In the genomic region with DNA sequence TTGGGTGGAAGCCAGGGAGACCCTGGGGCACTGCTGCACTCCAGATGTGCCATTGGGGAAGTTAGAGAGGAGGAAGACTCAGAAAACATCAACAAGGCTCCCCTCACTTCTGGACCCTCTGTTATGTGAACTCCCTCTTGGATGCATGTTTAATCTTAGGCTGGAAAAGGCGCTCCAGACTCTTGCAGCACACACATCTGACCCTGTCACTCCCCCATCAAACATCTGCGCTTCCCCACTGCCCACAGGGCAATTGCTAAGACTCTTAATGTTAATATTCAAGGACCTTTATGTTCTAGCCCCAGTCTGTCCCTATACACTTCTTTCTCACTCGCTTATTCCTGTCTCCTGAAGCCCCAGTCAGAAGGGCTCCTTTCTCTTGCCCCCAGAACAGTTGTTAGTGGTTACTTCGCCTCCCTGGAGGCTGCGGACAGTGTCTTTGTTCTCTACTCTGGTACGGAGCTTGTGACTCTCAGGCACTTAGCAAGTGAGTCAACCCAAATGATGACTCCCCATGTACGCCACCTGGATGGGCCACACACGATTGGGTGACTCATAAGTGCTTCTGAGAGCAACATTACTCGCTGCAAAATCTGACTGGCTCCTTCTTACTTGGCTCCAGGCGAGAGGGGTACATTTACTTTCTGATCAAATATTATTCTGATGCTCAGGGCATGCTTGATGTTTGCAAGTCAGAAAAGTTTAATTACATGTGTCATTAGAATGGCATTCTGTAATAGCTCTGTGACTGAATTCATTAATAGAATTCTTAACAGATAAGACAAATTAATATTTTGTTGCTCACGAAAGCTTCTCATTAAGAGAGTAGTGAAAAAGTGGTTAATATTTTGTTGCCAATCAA, we compare ENCODE assay signal across 8 cellular contexts.
DNase-seq lines count a peak whose midpoint lies in the region; ATAC-seq and TF ChIP-seq lines count a peak whose summit lies in the region.

No MANE protein-coding gene starts in this region.

- no peaks in the 10 kb centered on the region for H3K9me3 Mint-ChIP-seq in activated naive CD4-positive, alpha-beta T cell treated with anti-CD3 and anti-CD28 coated beads for 36 hours
- H3K9me3 Mint-ChIP-seq in activated naive CD4-positive, alpha-beta T cell treated with anti-CD3 and anti-CD28 coated beads, Interleukin-2, amount 10 ng/mL, durations not matched to agents 7 days and 5 days = no peaks in the 10 kb centered on the region

- intact Hi-C loops in activated naive CD4-positive, alpha-beta T cell treated with anti-CD3 and anti-CD28 coated beads for 36 hours (cut with micrococcal nuclease) = loop anchor here (5.0 kb wide), 1 partner anchor 133 kb away; no protein-coding TSS in a partner anchor

- peaks cover 14% of the 10 kb centered on the region for H3K4me1 Mint-ChIP-seq in activated naive CD4-positive, alpha-beta T cell treated with anti-CD3 and anti-CD28 coated beads for 36 hours (ENCODE audit: low read depth)
- H3K4me1 Mint-ChIP-seq in activated naive CD4-positive, alpha-beta T cell treated with anti-CD3 and anti-CD28 coated beads, Interleukin-2, amount 10 ng/mL, durations not matched to agents 7 days and 5 days = peaks cover 14% of the 10 kb centered on the region

- TF ChIP-seq CTCF in epithelial cell of proximal tubule (conservative IDR thresholded peaks at IDR 0.05; ENCODE audit: low read depth, low read length) = no peak

- no peak overlapping the region for H3K4me3 ChIP-seq in epithelial cell of proximal tubule (ENCODE audit: low read depth, low read length)

- CTCF ChIA-PET in activated naive CD4-positive, alpha-beta T cell treated with anti-CD3 and anti-CD28 coated beads for 36 hours (lab: Charles Lee) = no interaction called here
- CTCF ChIA-PET in activated naive CD4-positive, alpha-beta T cell treated with anti-CD3 and anti-CD28 coated beads, Interleukin-2, amount 10 ng/mL, durations not matched to agents 7 days and 5 days (lab: Charles Lee) = interaction anchor here (1.0 kb wide), 1 partner anchor 13 kb away, joined by 3 read pairs; no protein-coding TSS in a partner anchor

- H3K27ac Mint-ChIP-seq in activated naive CD4-positive, alpha-beta T cell treated with anti-CD3 and anti-CD28 coated beads for 36 hours = no peak overlapping the region
- no peak overlapping the region for H3K27ac Mint-ChIP-seq in activated naive CD4-positive, alpha-beta T cell treated with anti-CD3 and anti-CD28 coated beads, Interleukin-2, amount 10 ng/mL, durations not matched to agents 7 days and 5 days

- no peaks in the 10 kb centered on the region for H3K27me3 Mint-ChIP-seq in activated naive CD4-positive, alpha-beta T cell treated with anti-CD3 and anti-CD28 coated beads for 36 hours (ENCODE audit: low read depth)
- peaks cover 9% of the 10 kb centered on the region for H3K27me3 Mint-ChIP-seq in activated naive CD4-positive, alpha-beta T cell treated with anti-CD3 and anti-CD28 coated beads, Interleukin-2, amount 10 ng/mL, durations not matched to agents 7 days and 5 days

- no peak overlapping the region for H3K4me3 Mint-ChIP-seq in activated naive CD4-positive, alpha-beta T cell treated with anti-CD3 and anti-CD28 coated beads for 36 hours
- H3K4me3 Mint-ChIP-seq in activated naive CD4-positive, alpha-beta T cell treated with anti-CD3 and anti-CD28 coated beads, Interleukin-2, amount 10 ng/mL, durations not matched to agents 7 days and 5 days = no peak overlapping the region

- DNase-seq in activated naive CD4-positive, alpha-beta T cell treated with anti-CD3 and anti-CD28 coated beads for 36 hours = peak; percentile 64
- DNase-seq in activated naive CD4-positive, alpha-beta T cell treated with anti-CD3 and anti-CD28 coated beads, Interleukin-2, amount 10 ng/mL, durations not matched to agents 7 days and 5 days = no peak
- DNase-seq in epithelial cell of proximal tubule (ENCODE audit: low read depth) (peak; percentile 60), ecto neural progenitor cell (ENCODE audit: low spot score) (no peak), HuH-7 (ENCODE audit: low spot score) (no peak)
- peak; percentile 42 to 62 for DNase-seq in stimulated activated CD4-positive, alpha-beta T cell treated with anti-CD3 and anti-CD28 coated beads, Interleukin-15, amount 100 ng/mL, for 48 hours (ENCODE audit: low read depth in 2 of 2)

- no peak for ATAC-seq in GM18909 (IDR thresholded peaks at IDR 0.05; ENCODE audit: poor library complexity, unreplicated experiment)

- H3K36me3 Mint-ChIP-seq in activated naive CD4-positive, alpha-beta T cell treated with anti-CD3 and anti-CD28 coated beads for 36 hours (ENCODE audit: low read depth) = no peaks in the 10 kb centered on the region
- H3K36me3 Mint-ChIP-seq in activated naive CD4-positive, alpha-beta T cell treated with anti-CD3 and anti-CD28 coated beads, Interleukin-2, amount 10 ng/mL, durations not matched to agents 7 days and 5 days = no peaks in the 10 kb centered on the region

TF ChIP-seq in PFSK-1, 5 proteins besides CTCF, POLR2A, EP300 and RAD21:
- TF ChIP-seq FOXP2 (optimal IDR thresholded peaks at IDR 0.05; ENCODE audit: borderline replicate concordance, extremely low read depth, extremely low read length, insufficient read depth) = peak; percentile 54
- no peak for TF ChIP-seq REST (IDR thresholded peaks at IDR 0.05; ENCODE audit: insufficient read depth in 1 of 2, low read depth in 2 of 2, low read length in 2 of 2)
- TF ChIP-seq TAF1 (IDR thresholded peaks at IDR 0.05; ENCODE audit: borderline replicate concordance, insufficient read depth, low read length) = no peak

Comparison
In these comparisons a context has a peak if more than half of its experiments do, and no peak if none do; other contexts are left out.
1. DNase-seq: peak in activated naive CD4-positive, alpha-beta T cell treated with anti-CD3 and anti-CD28 coated beads for 36 hours (single experiment), epithelial cell of proximal tubule (single experiment) and stimulated activated CD4-positive, alpha-beta T cell treated with anti-CD3 and anti-CD28 coated beads, Interleukin-15, amount 100 ng/mL, for 48 hours (2 of 2); none in activated naive CD4-positive, alpha-beta T cell treated with anti-CD3 and anti-CD28 coated beads, Interleukin-2, amount 10 ng/mL, durations not matched to agents 7 days and 5 days (single experiment), ecto neural progenitor cell (single experiment) and HuH-7 (single experiment).